Comparison of ENCODE assay signal across 13 cellular contexts in genomic region chr10:14381475-14381874, GRCh38.
"Had no signal": no experiment of that assay in that cellular context is flagged by ENCODE, and none has a peak within 500 bp of the region (broad histone marks: within the 10 kb centered on the region; RNA-seq: fewer than 3 reads in every experiment).

No MANE protein-coding gene starts in this region.

- H3K4me3 Mint-ChIP-seq: activated T-cell treated with anti-CD3 and anti-CD28 coated beads, Interleukin-2, amount 50 U/mL, for 4 hours; stimulated activated naive CD8-positive, alpha-beta T cell treated with anti-CD3 and anti-CD28 coated beads, Interleukin-15, Interleukin-2, amounts not matched to agents 100 ng/mL and 50 ng/mL, for 24 hours had no signal

- H3K4me3 ChIP-seq: breast epithelium, left ventricle myocardium inferior, ovary, psoas muscle, tibial nerve, uterus had no signal

- ATAC-seq: psoas muscle, right cardiac atrium had no signal

- H3K27me3 ChIP-seq: ovary, tibial nerve, uterus had no signal

- FAIRE-seq: frontal cortex had no signal

- DNase-seq: aorta; effector CD4-positive, alpha-beta T cell; left ventricle myocardium inferior; ovary; psoas muscle; right cardiac atrium; T1000; uterus had no signal

- H3K4me1 ChIP-seq: breast epithelium, left ventricle myocardium inferior, psoas muscle, tibial nerve, uterus had no signal

- H3K27ac ChIP-seq: breast epithelium, left ventricle myocardium inferior, ovary, psoas muscle, tibial nerve, uterus had no signal

- H3K27ac Mint-ChIP-seq: stimulated activated naive CD8-positive, alpha-beta T cell treated with anti-CD3 and anti-CD28 coated beads, Interleukin-15, Interleukin-2, amounts not matched to agents 100 ng/mL and 50 ng/mL, for 24 hours had no signal

- H3K9me3 Mint-ChIP-seq: activated T-cell treated with anti-CD3 and anti-CD28 coated beads, Interleukin-2, amount 50 U/mL, for 4 hours; stimulated activated naive CD8-positive, alpha-beta T cell treated with anti-CD3 and anti-CD28 coated beads, Interleukin-15, Interleukin-2, amounts not matched to agents 100 ng/mL and 50 ng/mL, for 24 hours had no signal

- H3K9me3 ChIP-seq: breast epithelium, ovary, psoas muscle, tibial nerve, uterus had no signal

- H3K36me3 ChIP-seq: breast epithelium, left ventricle myocardium inferior, ovary, tibial nerve, uterus had no signal
